ENCODE assay signal across 22 cellular contexts in genomic region chr7:142945001-142945400, GRCh38. TPM values are rescaled to one million over a fixed set of nuclear protein-coding genes. Genes with fewer than 3 reads are reported as not detected.
A peak's percentile ranks its signal among the peaks of the same experiment; 100 is the strongest.
DNase-seq lines count a peak whose midpoint lies in the region; ATAC-seq, FAIRE-seq and TF ChIP-seq lines count a peak whose summit lies in the region.
"Had no signal": no experiment of that assay in that cellular context is flagged by ENCODE, and none has a peak within 500 bp of the region (broad histone marks: within the 10 kb centered on the region; RNA-seq: fewer than 3 reads in every experiment).

No MANE protein-coding gene starts in this region.

- H3K27me3 ChIP-seq in WERI-Rb-1 (ENCODE audit: insufficient read depth, low read depth, severe bottlenecking) = no peaks in the 10 kb centered on the region
- no peaks in the 10 kb centered on the region for H3K27me3 ChIP-seq in K562 (ENCODE audit: control insufficient read depth in 2 of 2, insufficient read depth in 2 of 2, low read length in 2 of 2)
- H3K27me3 ChIP-seq in brain microvascular endothelial cell (replicated peaks) = no peaks in the 10 kb centered on the region

- TF ChIP-seq POLR2A in K562 (conservative IDR thresholded peaks at IDR 0.05) = peak; percentile 35; the same call in 1 of the 2 replicates
- peak; percentile 56 for TF ChIP-seq POLR2A in erythroblast (IDR thresholded peaks at IDR 0.05; ENCODE audit: low read length)

- TF ChIP-seq RAD21 in K562 (CRISPR knock-in tag; conservative IDR thresholded peaks at IDR 0.05 in 1 of 2, IDR thresholded peaks at IDR 0.05 in 1 of 2) = no peak

- no peaks in the 10 kb centered on the region for H3K4me1 ChIP-seq in K562 (replicated peaks in 1 of 2; ENCODE audit: control insufficient read depth in 2 of 2, insufficient read depth in 2 of 2, low read length in 2 of 2)
- H3K4me1 ChIP-seq: Caco-2 had no signal

- peaks cover 36 to 37% of the 10 kb centered on the region in 2 donors for H3K27me3 Mint-ChIP-seq in stimulated activated naive B cell treated with anti-CD40 and anti-IgM and Interleukin-4, amounts not matched to agents 10 μg/mL and 1 μg/mL and 100 μg/mL, for 72 hours

- POLR2A ChIA-PET in K562 (lab: Yijun Ruan, JAX) = interaction anchor here (0.6 to 3.5 kb wide), 5 partner anchors 9 to 56 kb away, joined by 3 to 13 read pairs (median 3); partner anchors contain the start of genes KEL and TRPV5

- TF ChIP-seq EP300 in K562 (IDR thresholded peaks at IDR 0.05; ENCODE audit: low read length) = no peak

- 33% methylated on average over 3 of the region's 3 CpGs for WGBS in K562 (ENCODE audit: insufficient coverage, low coverage, missing lambda C conversion rate)

- intact Hi-C loops in K562 (cut with micrococcal nuclease) = no loop called here

- no peak overlapping the region for H3K4me2 ChIP-seq in K562 (ENCODE audit: insufficient read depth, low read length)

- H3K27ac ChIP-seq in WERI-Rb-1 (peak overlapping the region; percentile 33), K562 (ENCODE audit: extremely low read depth, low read depth, low read length) (no peak overlapping the region), brain microvascular endothelial cell (no peak overlapping the region)
- H3K27ac ChIP-seq: C4-2B had no signal

- CTCF ChIA-PET in K562 (lab: Yijun Ruan, JAX; ENCODE audit: low intra/inter-chr PET ratio) = no interaction called here

- peak overlapping the region; percentile 20 for H3K27ac Mint-ChIP-seq in stimulated activated naive B cell treated with anti-CD40 and anti-IgM and Interleukin-4, amounts not matched to agents 10 μg/mL and 1 μg/mL and 100 μg/mL, for 72 hours
- H3K27ac Mint-ChIP-seq: CD4-positive, CD25-positive, alpha-beta regulatory T cell; CD8-positive, alpha-beta T cell had no signal

- H3K9me1 ChIP-seq in K562 (ENCODE audit: control insufficient read depth, insufficient read depth, low read length) = peaks cover 4% of the 10 kb centered on the region

- ATAC-seq in K562 (no peak), HG03457 (IDR thresholded peaks at IDR 0.05; ENCODE audit: unreplicated experiment) (no peak), GM21423 (IDR thresholded peaks at IDR 0.05; ENCODE audit: unreplicated experiment) (no peak)
- ATAC-seq in stimulated activated naive B cell treated with anti-CD40 and anti-IgM and Interleukin-4, amounts not matched to agents 10 μg/mL and 1 μg/mL and 100 μg/mL, for 72 hours (replicated peaks) = no peak
- ATAC-seq: CD8-positive, alpha-beta T cell; HCT116 had no signal

- in situ Hi-C loops in K562 (cut with MboI) = no loop called here
- in situ Hi-C loops in brain microvascular endothelial cell (cut with HindIII; ENCODE audit: low pct_ligation_motif_present, low sequenced_read_pairs) = no loop called here

- no peak overlapping the region for H2AFZ ChIP-seq in K562 (ENCODE audit: low read depth, low read length)

- FAIRE-seq in K562 (lab: Jason Lieb, UNC) = no peak
- FAIRE-seq: G401.6, GM12892 had no signal

- TF ChIP-seq CTCF in WERI-Rb-1 (IDR thresholded peaks at IDR 0.05; ENCODE audit: low read depth, low read length) = no peak
- TF ChIP-seq CTCF in K562 (IDR thresholded peaks at IDR 0.05 in 2 of 3, conservative IDR thresholded peaks at IDR 0.05 in 1 of 3; ENCODE audit: insufficient read depth in 2 of 3, low read depth in 1 of 3, low read length in 3 of 3) = no peak
- no peak for TF ChIP-seq CTCF in brain microvascular endothelial cell (IDR thresholded peaks at IDR 0.05; ENCODE audit: low read depth, low read length, missing control alignments)

- H4K20me1 ChIP-seq in K562 (replicated peaks; ENCODE audit: control insufficient read depth, insufficient read depth, low read length) = no peaks in the 10 kb centered on the region

- H3K9me3 ChIP-seq in WERI-Rb-1 (ENCODE audit: severe bottlenecking) = no peaks in the 10 kb centered on the region
- H3K9me3 ChIP-seq in K562 (replicated peaks; ENCODE audit: control insufficient read depth, insufficient read depth, low read depth, low read length) = no peaks in the 10 kb centered on the region
- H3K9me3 ChIP-seq: Caco-2 had no signal

- no peak overlapping the region for H3K9ac ChIP-seq in K562 (ENCODE audit: insufficient read depth in 1 of 2, low read depth in 2 of 2, low read length in 2 of 2)

- H3K36me3 ChIP-seq in WERI-Rb-1 (no peaks in the 10 kb centered on the region), K562 (ENCODE audit: control insufficient read depth, insufficient read depth, low read length) (peaks cover 41% of the 10 kb centered on the region), brain microvascular endothelial cell (replicated peaks) (no peaks in the 10 kb centered on the region)

- H3K9me3 Mint-ChIP-seq in stimulated activated naive B cell treated with anti-CD40 and anti-IgM and Interleukin-4, amounts not matched to agents 10 μg/mL and 1 μg/mL and 100 μg/mL, for 72 hours = no peaks in the 10 kb centered on the region
- H3K9me3 Mint-ChIP-seq: CD8-positive, alpha-beta T cell had no signal

- H3K36me3 Mint-ChIP-seq in stimulated activated naive B cell treated with anti-CD40 and anti-IgM and Interleukin-4, amounts not matched to agents 10 μg/mL and 1 μg/mL and 100 μg/mL, for 72 hours = no peaks in the 10 kb centered on the region
- H3K36me3 Mint-ChIP-seq: CD4-positive, CD25-positive, alpha-beta regulatory T cell; CD8-positive, alpha-beta T cell had no signal

- no peaks in the 10 kb centered on the region for H3K4me1 Mint-ChIP-seq in stimulated activated naive B cell treated with anti-CD40 and anti-IgM and Interleukin-4, amounts not matched to agents 10 μg/mL and 1 μg/mL and 100 μg/mL, for 72 hours
- H3K4me1 Mint-ChIP-seq: CD4-positive, CD25-positive, alpha-beta regulatory T cell had no signal

- no peak overlapping the region for H3K4me3 ChIP-seq in WERI-Rb-1 (ENCODE audit: low read depth, low read length)
- no peak overlapping the region for H3K4me3 ChIP-seq in K562
- H3K4me3 ChIP-seq in brain microvascular endothelial cell (ENCODE audit: low read depth, low read length) = no peak overlapping the region

- BruUV-seq in K562 (replicated peaks; lab: Mats Ljungman, UMichigan) = no TSS peak

- no peaks in the 10 kb centered on the region for H3K79me2 ChIP-seq in K562 (ENCODE audit: control insufficient read depth, insufficient read depth, low read length)

- no peak for DNase-seq in WERI-Rb-1
- no peak for DNase-seq in K562 (ENCODE audit: extremely low read depth in 1 of 4, low spot score in 3 of 4)
- peak in 1 of 2 experiments; percentile 18 for DNase-seq in erythroblast (lab: John Stamatoyannopoulos, UW)
- DNase-seq in stimulated activated naive B cell treated with anti-CD40 and anti-IgM and Interleukin-4, amounts not matched to agents 10 μg/mL and 1 μg/mL and 100 μg/mL, for 72 hours = no peak
- no peak for DNase-seq in amygdala (lab: John Stamatoyannopoulos, UW)
- DNase-seq in brain microvascular endothelial cell = no peak
- DNase-seq: Caco-2; CD4-positive, CD25-positive, alpha-beta regulatory T cell; CD8-positive, alpha-beta T cell; DMS153; DND-41; GOT3; H7 had no signal

- no peak overlapping the region for H3K4me3 Mint-ChIP-seq in stimulated activated naive B cell treated with anti-CD40 and anti-IgM and Interleukin-4, amounts not matched to agents 10 μg/mL and 1 μg/mL and 100 μg/mL, for 72 hours
- H3K4me3 Mint-ChIP-seq: CD4-positive, CD25-positive, alpha-beta regulatory T cell; CD8-positive, alpha-beta T cell had no signal

RNA-seq across cellular contexts. Expression of gene LLCFC1, which starts 5.7 kb away (rescaled TPM):
- total RNA-seq in K562 (2011; cell fraction: chromatin; rRNA removed; ENCODE audit: low replicate concordance) = not detected in 2 replicates
- total RNA-seq in K562 (2011; cell fraction: nucleolus; rRNA removed) = not detected in 2 replicates
- not detected in 2 replicates for total RNA-seq in K562 (2011; cell fraction: nucleoplasm; rRNA removed)
- total RNA-seq in K562 (2014; rRNA removed) (not detected in 2 replicates), K562 (2014; rRNA removed; fragmentation: Illumina TruSeq; extraction: Trizol) (not detected in 2 replicates), K562 (2015; rRNA removed; fragmentation: Illumina TruSeq; extraction: Trizol) (not detected in 2 replicates), K562 (2021) (not detected in 2 replicates)
- polyA plus RNA-seq in K562 (2011; rRNA removed) (not detected in 2 replicates), K562 (2014; fragmentation: Illumina TruSeq; extraction: Trizol) (not detected in 2 replicates), K562 (2014; fragmentation: Nextera tagmentation; extraction: Ambion mirVana) (not detected), K562 (2014; rRNA removed) (not detected in 2 replicates)
- polyA plus RNA-seq in K562 (2011; cell fraction: cytosol; rRNA removed) = not detected in 2 replicates
- not detected in 2 replicates for polyA plus RNA-seq in K562 (2011; cell fraction: nucleus; rRNA removed)
- 0.20 and 0.55 TPM in 2 replicates for polyA plus RNA-seq in K562 (2012)
- not detected in 2 replicates for polyA minus RNA-seq in K562 (2011; rRNA and poly(A)+ RNA removed)
- not detected in 2 replicates for polyA minus RNA-seq in K562 (2011; cell fraction: cytosol; rRNA and poly(A)+ RNA removed)
- polyA minus RNA-seq in K562 (2011; cell fraction: nucleus; rRNA and poly(A)+ RNA removed) = not detected in 2 replicates
- total RNA-seq: A172; A673; Caco-2; CD4-positive, CD25-positive, alpha-beta regulatory T cell; CD8-positive, alpha-beta T cell; H7 had no signal
- polyA plus RNA-seq: BJ; CD4-positive, CD25-positive, alpha-beta regulatory T cell had no signal

RNA-seq across cellular contexts. Expression of gene TRPV5, which starts 11.5 kb away (rescaled TPM):
- total RNA-seq in K562 (2011; cell fraction: chromatin; rRNA removed; ENCODE audit: low replicate concordance) = 0.56 and 0.74 TPM in 2 replicates
- total RNA-seq in K562 (2011; cell fraction: nucleolus; rRNA removed) = 0.17 and 0.26 TPM in 2 replicates
- total RNA-seq in K562 (2011; cell fraction: nucleoplasm; rRNA removed) = 0.44 and 1.1 TPM in 2 replicates
- total RNA-seq in K562 (2014; rRNA removed) = not detected in 2 replicates
- not detected in 2 replicates for total RNA-seq in K562 (2014; rRNA removed; fragmentation: Illumina TruSeq; extraction: Trizol)
- total RNA-seq in K562 (2015; rRNA removed; fragmentation: Illumina TruSeq; extraction: Trizol) = not detected in 2 replicates
- total RNA-seq in K562 (2021) = not detected in 2 replicates
- 0.12 TPM in 1 of 2 replicates, not detected in the other for polyA plus RNA-seq in K562 (2011; rRNA removed)
- polyA plus RNA-seq in K562 (2011; cell fraction: cytosol; rRNA removed) = 0.03 TPM in 1 of 2 replicates, not detected in the other
- polyA plus RNA-seq in K562 (2011; cell fraction: nucleus; rRNA removed) = 0.36 and 0.60 TPM in 2 replicates
- polyA plus RNA-seq in K562 (2012) = 0.08 TPM in 1 of 2 replicates, not detected in the other
- polyA plus RNA-seq in K562 (2014; fragmentation: Illumina TruSeq; extraction: Trizol) = 0.04 TPM in 1 of 2 replicates, not detected in the other
- polyA plus RNA-seq in K562 (2014; fragmentation: Nextera tagmentation; extraction: Ambion mirVana) = not detected
- polyA plus RNA-seq in K562 (2014; rRNA removed) = not detected in 2 replicates
- polyA minus RNA-seq in K562 (2011; rRNA and poly(A)+ RNA removed) = 0.27 TPM in 1 of 2 replicates, not detected in the other
- polyA minus RNA-seq in K562 (2011; cell fraction: cytosol; rRNA and poly(A)+ RNA removed) = not detected in 2 replicates
- polyA minus RNA-seq in K562 (2011; cell fraction: nucleus; rRNA and poly(A)+ RNA removed) = 0.13 and 0.22 TPM in 2 replicates
- total RNA-seq: A673; Caco-2; CD4-positive, CD25-positive, alpha-beta regulatory T cell; CD8-positive, alpha-beta T cell; H7 had no signal
- polyA plus RNA-seq: BJ; CD4-positive, CD25-positive, alpha-beta regulatory T cell had no signal

RNA-seq across cellular contexts. Expression of gene KEL, which starts 17.2 kb away (rescaled TPM):
- total RNA-seq in K562 (2011; cell fraction: chromatin; rRNA removed; ENCODE audit: low replicate concordance) = 113 and 184 TPM in 2 replicates
- total RNA-seq in K562 (2011; cell fraction: nucleolus; rRNA removed) = 129 and 133 TPM in 2 replicates
- 107 and 122 TPM in 2 replicates for total RNA-seq in K562 (2011; cell fraction: nucleoplasm; rRNA removed)
- total RNA-seq in K562 (2014; rRNA removed) (15.9 and 22.0 TPM in 2 replicates), K562 (2014; rRNA removed; fragmentation: Illumina TruSeq; extraction: Trizol) (19.2 and 19.3 TPM in 2 replicates), K562 (2015; rRNA removed; fragmentation: Illumina TruSeq; extraction: Trizol) (22.2 and 25.5 TPM in 2 replicates), K562 (2021) (28.7 and 34.3 TPM in 2 replicates)
- polyA plus RNA-seq in K562 (2011; rRNA removed) (47.4 and 72.0 TPM in 2 replicates), K562 (2014; fragmentation: Illumina TruSeq; extraction: Trizol) (33.8 and 35.3 TPM in 2 replicates), K562 (2014; fragmentation: Nextera tagmentation; extraction: Ambion mirVana) (10 to 100 TPM in 1 of 2 experiments, 1 to 10 TPM in 1; 9.0 to 18.9 TPM), K562 (2014; rRNA removed) (33.1 and 36.7 TPM in 2 replicates)
- 33.6 and 44.4 TPM in 2 replicates for polyA plus RNA-seq in K562 (2011; cell fraction: cytosol; rRNA removed)
- polyA plus RNA-seq in K562 (2011; cell fraction: nucleus; rRNA removed) = 361 and 506 TPM in 2 replicates
- polyA plus RNA-seq in K562 (2012) = 25.0 and 47.3 TPM in 2 replicates
- polyA minus RNA-seq in K562 (2011; rRNA and poly(A)+ RNA removed) = 31.5 and 38.3 TPM in 2 replicates
- 14.1 and 24.0 TPM in 2 replicates for polyA minus RNA-seq in K562 (2011; cell fraction: cytosol; rRNA and poly(A)+ RNA removed)
- polyA minus RNA-seq in K562 (2011; cell fraction: nucleus; rRNA and poly(A)+ RNA removed) = 85.5 and 91.1 TPM in 2 replicates
- total RNA-seq: A172, A673, Caco-2 had no signal
- polyA plus RNA-seq: CD4-positive, CD25-positive, alpha-beta regulatory T cell had no signal

RNA-seq across cellular contexts. Expression of gene TRPV6, which starts 59.5 kb away (rescaled TPM):
- 2.1 and 5.6 TPM in 2 replicates for total RNA-seq in K562 (2011; cell fraction: chromatin; rRNA removed; ENCODE audit: low replicate concordance)
- total RNA-seq in K562 (2011; cell fraction: nucleolus; rRNA removed) = 3.2 and 3.3 TPM in 2 replicates
- total RNA-seq in K562 (2011; cell fraction: nucleoplasm; rRNA removed) = 2.2 and 2.7 TPM in 2 replicates
- total RNA-seq in K562 (2014; rRNA removed) (0.04 and 0.36 TPM in 2 replicates), K562 (2014; rRNA removed; fragmentation: Illumina TruSeq; extraction: Trizol) (0.11 and 0.51 TPM in 2 replicates), K562 (2015; rRNA removed; fragmentation: Illumina TruSeq; extraction: Trizol) (0.04 and 0.11 TPM in 2 replicates), K562 (2021) (0.18 and 0.81 TPM in 2 replicates)
- polyA plus RNA-seq in K562 (2011; rRNA removed) (0.08 and 0.37 TPM in 2 replicates), K562 (2014; fragmentation: Illumina TruSeq; extraction: Trizol) (0.25 and 0.26 TPM in 2 replicates), K562 (2014; fragmentation: Nextera tagmentation; extraction: Ambion mirVana) (under 1 TPM; 0.04 to 0.06 TPM), K562 (2014; rRNA removed) (0.22 and 0.32 TPM in 2 replicates)
- polyA plus RNA-seq in K562 (2011; cell fraction: cytosol; rRNA removed) = 0.19 and 0.33 TPM in 2 replicates
- polyA plus RNA-seq in K562 (2011; cell fraction: nucleus; rRNA removed) = 3.7 and 4.0 TPM in 2 replicates
- polyA plus RNA-seq in K562 (2012) = 0.59 and 13.5 TPM in 2 replicates
- 0.36 and 0.46 TPM in 2 replicates for polyA minus RNA-seq in K562 (2011; rRNA and poly(A)+ RNA removed)
- not detected in 2 replicates for polyA minus RNA-seq in K562 (2011; cell fraction: cytosol; rRNA and poly(A)+ RNA removed)
- polyA minus RNA-seq in K562 (2011; cell fraction: nucleus; rRNA and poly(A)+ RNA removed) = 0.89 and 0.94 TPM in 2 replicates
- total RNA-seq: A172; A673; CD4-positive, CD25-positive, alpha-beta regulatory T cell; CD8-positive, alpha-beta T cell had no signal
- polyA plus RNA-seq: BJ had no signal
